8 cellular contexts compared by ENCODE assay signal in the genomic region with DNA sequence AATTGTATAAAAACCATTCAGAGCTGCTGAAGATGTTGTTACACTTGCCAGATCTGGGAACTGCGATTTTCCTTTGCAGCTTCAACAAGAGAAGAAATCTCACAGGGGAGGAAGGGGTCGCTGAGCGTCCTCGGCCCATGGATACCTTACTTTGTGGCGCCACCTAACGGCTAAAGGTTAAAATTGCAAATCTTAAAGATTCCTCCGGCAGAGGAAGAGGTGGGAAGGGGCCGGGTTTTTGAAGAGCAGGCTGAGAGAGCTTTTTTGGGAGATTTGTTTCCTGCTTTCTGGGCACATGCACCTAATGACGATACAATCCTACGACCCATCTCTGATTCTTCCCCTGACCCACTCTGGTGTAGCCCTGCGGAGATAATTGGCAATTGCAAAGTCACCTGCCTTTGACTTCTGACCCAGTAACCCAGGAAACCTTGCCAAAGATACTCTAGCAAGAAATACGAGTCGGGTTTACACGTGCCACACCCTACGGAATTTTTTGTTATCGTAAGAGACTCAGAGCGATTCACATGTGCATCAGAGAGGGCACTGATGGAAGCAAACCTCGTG. TPM values are rescaled to one million over a fixed set of nuclear protein-coding genes. Genes with fewer than 3 reads are reported as not detected.
DNase-seq lines count a peak whose midpoint lies in the region; ATAC-seq, FAIRE-seq and TF ChIP-seq lines count a peak whose summit lies in the region.

No MANE protein-coding gene starts in this region.

- no peaks in the 10 kb centered on the region for H3K9me3 ChIP-seq in CD4-positive, alpha-beta T cell (ENCODE audit: control insufficient read depth, low read length)
- H3K9me3 ChIP-seq in astrocyte (ENCODE audit: insufficient read depth, low read depth, low read length) = no peaks in the 10 kb centered on the region

- H3K9ac ChIP-seq in astrocyte (ENCODE audit: low read length) = peak overlapping the region; percentile 42

- no peaks in the 10 kb centered on the region for H3K36me3 Mint-ChIP-seq in CD4-positive, alpha-beta T cell (ENCODE audit: low read depth)
- H3K36me3 Mint-ChIP-seq in astrocyte (ENCODE audit: low read depth, unreplicated experiment) (no peaks in the 10 kb centered on the region), immature natural killer cell (no peaks in the 10 kb centered on the region)
- no peaks in the 10 kb centered on the region for H3K36me3 Mint-ChIP-seq in stimulated activated naive CD8-positive, alpha-beta T cell treated with anti-CD3 and anti-CD28 coated beads, Interleukin-15, Interleukin-2, amounts not matched to agents 100 ng/mL and 50 ng/mL, for 24 hours (ENCODE audit: low read depth)

- H3K4me1 Mint-ChIP-seq in CD4-positive, alpha-beta T cell (ENCODE audit: low read depth) = peaks cover 13% of the 10 kb centered on the region
- H3K4me1 Mint-ChIP-seq in astrocyte (ENCODE audit: low read depth, unreplicated experiment) (peaks cover 13% of the 10 kb centered on the region), immature natural killer cell (peaks cover 13 to 18% of the 10 kb centered on the region in 2 donors)
- H3K4me1 Mint-ChIP-seq in stimulated activated naive CD8-positive, alpha-beta T cell treated with anti-CD3 and anti-CD28 coated beads, Interleukin-15, Interleukin-2, amounts not matched to agents 100 ng/mL and 50 ng/mL, for 24 hours (ENCODE audit: low read depth) = peaks cover 8% of the 10 kb centered on the region

- H2AFZ ChIP-seq in astrocyte (ENCODE audit: low read depth, low read length) = peak overlapping the region; percentile 77

- H3K27me3 ChIP-seq in CD4-positive, alpha-beta T cell (ENCODE audit: control insufficient read depth, insufficient read depth, low read length) = peaks cover 10% of the 10 kb centered on the region
- H3K27me3 ChIP-seq in astrocyte (ENCODE audit: insufficient read depth, low read length) = no peaks in the 10 kb centered on the region

- peak overlapping the region; percentile 12 for H3K4me3 Mint-ChIP-seq in CD4-positive, alpha-beta T cell
- H3K4me3 Mint-ChIP-seq in astrocyte (ENCODE audit: unreplicated experiment) (no peak overlapping the region), immature natural killer cell (peak overlapping the region; percentile 2 to 48 (median 41))
- H3K4me3 Mint-ChIP-seq in stimulated activated naive CD8-positive, alpha-beta T cell treated with anti-CD3 and anti-CD28 coated beads, Interleukin-15, Interleukin-2, amounts not matched to agents 100 ng/mL and 50 ng/mL, for 24 hours = peak overlapping the region; percentile 37

- no peak overlapping the region for H3K27ac Mint-ChIP-seq in CD4-positive, alpha-beta T cell
- H3K27ac Mint-ChIP-seq in astrocyte (ENCODE audit: unreplicated experiment) (no peak overlapping the region), immature natural killer cell (no peak overlapping the region)
- H3K27ac Mint-ChIP-seq in stimulated activated naive CD8-positive, alpha-beta T cell treated with anti-CD3 and anti-CD28 coated beads, Interleukin-15, Interleukin-2, amounts not matched to agents 100 ng/mL and 50 ng/mL, for 24 hours = no peak overlapping the region

- H3K27ac ChIP-seq in CD4-positive, alpha-beta T cell (ENCODE audit: low read depth, low read length) = no peak overlapping the region
- H3K27ac ChIP-seq in astrocyte (ENCODE audit: low read depth, low read length) = no peak overlapping the region

- no peaks in the 10 kb centered on the region for H3K36me3 ChIP-seq in astrocyte (ENCODE audit: insufficient read depth, low read length)

- no peaks in the 10 kb centered on the region for H3K9me3 Mint-ChIP-seq in CD4-positive, alpha-beta T cell
- H3K9me3 Mint-ChIP-seq in astrocyte (ENCODE audit: unreplicated experiment) (no peaks in the 10 kb centered on the region), immature natural killer cell (no peaks in the 10 kb centered on the region)
- H3K9me3 Mint-ChIP-seq in stimulated activated naive CD8-positive, alpha-beta T cell treated with anti-CD3 and anti-CD28 coated beads, Interleukin-15, Interleukin-2, amounts not matched to agents 100 ng/mL and 50 ng/mL, for 24 hours = no peaks in the 10 kb centered on the region

- peak overlapping the region; percentile 84 for H3K4me2 ChIP-seq in astrocyte (ENCODE audit: low read length)

- TF ChIP-seq CTCF in CD4-positive, alpha-beta T cell (IDR thresholded peaks at IDR 0.05) = peak; percentile 60
- peak; percentile 59 for TF ChIP-seq CTCF in GM20000 (IDR thresholded peaks at IDR 0.05; ENCODE audit: extremely low read depth, missing control alignments)
- peak; percentile 65 for TF ChIP-seq CTCF in astrocyte (IDR thresholded peaks at IDR 0.05; ENCODE audit: insufficient read depth, low read depth, low read length)

- H3K4me3 ChIP-seq in astrocyte (ENCODE audit: insufficient read depth, low read depth, low read length) = peak overlapping the region; percentile 25

- POLR2A ChIA-PET in CD4-positive, alpha-beta T cell (lab: Charles Lee) = no interaction called here

- FAIRE-seq in astrocyte (lab: Jason Lieb, UNC) = no peak

- peaks cover 48% of the 10 kb centered on the region for H3K27me3 Mint-ChIP-seq in CD4-positive, alpha-beta T cell
- H3K27me3 Mint-ChIP-seq in astrocyte (ENCODE audit: low read depth, unreplicated experiment) (peaks cover 16% of the 10 kb centered on the region), immature natural killer cell (ENCODE audit: low read depth in 3 of 3) (peaks cover 4 to 13% (median 13%) of the 10 kb centered on the region in 3 donors)
- peaks cover 36% of the 10 kb centered on the region for H3K27me3 Mint-ChIP-seq in stimulated activated naive CD8-positive, alpha-beta T cell treated with anti-CD3 and anti-CD28 coated beads, Interleukin-15, Interleukin-2, amounts not matched to agents 100 ng/mL and 50 ng/mL, for 24 hours

- intact Hi-C loops in CD4-positive, alpha-beta T cell (cut with DNase I, micrococcal nuclease) = no loop called here

- H3K4me1 ChIP-seq in astrocyte (ENCODE audit: insufficient read depth, low read length) = peaks cover 8% of the 10 kb centered on the region

- CTCF ChIA-PET in CD4-positive, alpha-beta T cell (lab: Charles Lee) = no interaction called here

- no peaks in the 10 kb centered on the region for H4K20me1 ChIP-seq in astrocyte (ENCODE audit: insufficient read depth, low read length)

- ATAC-seq in CD4-positive, alpha-beta T cell (ENCODE audit: poor library complexity) = peak; percentile 29
- ATAC-seq in GM18511 (IDR thresholded peaks at IDR 0.05; ENCODE audit: unreplicated experiment) (no peak), GM18505 (IDR thresholded peaks at IDR 0.05; ENCODE audit: unreplicated experiment) (no peak)

- TF ChIP-seq POLR2A in GM18505 (IDR thresholded peaks at IDR 0.05; ENCODE audit: borderline replicate concordance, extremely low read depth, insufficient read depth, insufficient read length) = no peak

- H3K79me2 ChIP-seq in astrocyte (ENCODE audit: insufficient read depth, low read length) = no peaks in the 10 kb centered on the region

- peak in 1 of 10 experiments; percentile 6 for DNase-seq in CD4-positive, alpha-beta T cell
- DNase-seq in GM20000 (ENCODE audit: low spot score) (peak; percentile 41), NCI-H82 treated with DMSO at 0.1 percent for 48 hours (lab: John Stamatoyannopoulos, UW; ENCODE audit: unreplicated experiment) (peak; percentile 71), astrocyte (ENCODE audit: low read depth) (no peak), immature natural killer cell (peak in 1 of 3 donors; percentile 20)

RNA-seq across cellular contexts. Expression of gene CHRNA7, which starts 55.4 kb away (rescaled TPM):
- not detected for total RNA-seq in CD4-positive, alpha-beta T cell
- total RNA-seq in astrocyte = 1.5 and 1.9 TPM in 2 replicates
- polyA plus RNA-seq in immature natural killer cell = under 1 TPM in 2 of 3 donors, not detected in 1; 0.06 to 0.91 TPM
